In the genomic region with DNA sequence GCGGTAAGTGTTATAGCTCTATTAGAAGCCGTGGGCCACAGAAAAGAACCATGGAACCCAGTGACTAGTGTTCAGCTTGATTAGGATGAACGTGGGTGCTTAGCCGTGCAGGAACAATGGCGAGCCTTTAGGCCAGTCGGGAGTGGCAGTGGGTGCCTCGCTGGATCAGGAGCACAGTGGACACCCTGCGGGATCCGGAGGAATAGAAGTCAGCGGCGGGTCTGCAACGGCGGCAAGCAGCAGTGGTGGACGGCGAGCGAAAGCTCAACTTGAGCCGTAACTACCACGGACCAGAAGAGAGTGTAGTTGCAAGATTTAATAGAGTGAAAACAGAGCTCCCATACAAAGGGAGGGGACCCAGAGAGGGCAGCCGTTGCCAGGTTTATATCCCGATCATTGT, we compare ENCODE assay signal across 23 cellular contexts. TPM values are rescaled to one million over a fixed set of nuclear protein-coding genes. Genes with fewer than 3 reads are reported as not detected.
"Had no signal": no experiment of that assay in that cellular context is flagged by ENCODE, and none has a peak within 500 bp of the region (broad histone marks: within the 10 kb centered on the region; RNA-seq: fewer than 3 reads in every experiment).

No MANE protein-coding gene starts in this region.

- H3K9me3 Mint-ChIP-seq: activated CD4-positive, alpha-beta memory T cell treated with anti-CD3 and anti-CD28 coated beads, Interleukin-2, amount 10 ng/mL, durations not matched to agents 7 days and 5 days; activated CD4-positive, alpha-beta T cell treated with anti-CD3 and anti-CD28 coated beads, Interleukin-2, amount 10 ng/mL, durations not matched to agents 24 days and 14 days; activated T-helper 1 cell treated with anti-CD3 and anti-CD28 coated beads, Interleukin-12 subunit alpha, Interleukin-12 subunit beta, Interleukin-2, Interleukin-4 antibody, amounts not matched to agents 30 ng/mL and 10 ng/mL and 1 ng/mL, durations not matched to agents 14 hours and 24 hours and 36 hours; neural progenitor cell had no signal

- H3K27ac ChIP-seq: foreskin keratinocyte, neural progenitor cell, SK-N-MC, upper lobe of left lung had no signal

- DNase-seq: activated CD4-positive, alpha-beta memory T cell treated with anti-CD3 and anti-CD28 coated beads, Interleukin-2, amount 10 ng/mL, durations not matched to agents 7 days and 5 days; activated CD4-positive, alpha-beta T cell treated with anti-CD3 and anti-CD28 coated beads, Interleukin-2, amount 10 ng/mL, durations not matched to agents 24 days and 14 days; activated gamma-delta T cell treated with Interleukin-2 at 50 U/mL for 16 hours; amniotic stem cell; effector CD4-positive, alpha-beta T cell; foreskin keratinocyte; hippocampal formation; naive B cell; stimulated activated CD4-positive, alpha-beta T cell treated with anti-CD3 and anti-CD28 coated beads, Interleukin-4, amount 100 ng/mL, for 24 hours; stimulated activated naive CD8-positive, alpha-beta T cell treated with anti-CD3 and anti-CD28 coated beads, Interleukin-15, Interleukin-2, amounts not matched to agents 100 U/mL and 50 U/mL, for 24 hours; SW 1271; upper lobe of left lung had no signal

- H3K27ac Mint-ChIP-seq: activated CD4-positive, alpha-beta memory T cell treated with anti-CD3 and anti-CD28 coated beads, Interleukin-2, amount 10 ng/mL, durations not matched to agents 7 days and 5 days; activated CD4-positive, alpha-beta T cell treated with anti-CD3 and anti-CD28 coated beads, Interleukin-2, amount 10 ng/mL, durations not matched to agents 24 days and 14 days; activated naive CD8-positive, alpha-beta T cell; activated T-helper 1 cell treated with anti-CD3 and anti-CD28 coated beads, Interleukin-12 subunit alpha, Interleukin-12 subunit beta, Interleukin-2, Interleukin-4 antibody, amounts not matched to agents 30 ng/mL and 10 ng/mL and 1 ng/mL, durations not matched to agents 14 hours and 24 hours and 36 hours; dendritic cell treated with granulocyte-macrophage colony-stimulating factor and Interleukin-4, amounts not matched to agents 40 ng/mL and 50 ng/mL, for 4 days; neural progenitor cell; T-helper 17 cell had no signal

- H3K4me1 ChIP-seq: foreskin keratinocyte, neural progenitor cell, upper lobe of left lung had no signal

- H3K4me3 Mint-ChIP-seq: activated CD4-positive, alpha-beta memory T cell treated with anti-CD3 and anti-CD28 coated beads, Interleukin-2, amount 10 ng/mL, durations not matched to agents 7 days and 5 days; activated CD4-positive, alpha-beta T cell treated with anti-CD3 and anti-CD28 coated beads, Interleukin-2, amount 10 ng/mL, durations not matched to agents 24 days and 14 days; activated naive CD8-positive, alpha-beta T cell; activated T-helper 1 cell treated with anti-CD3 and anti-CD28 coated beads, Interleukin-12 subunit alpha, Interleukin-12 subunit beta, Interleukin-2, Interleukin-4 antibody, amounts not matched to agents 30 ng/mL and 10 ng/mL and 1 ng/mL, durations not matched to agents 14 hours and 24 hours and 36 hours; dendritic cell treated with granulocyte-macrophage colony-stimulating factor and Interleukin-4, amounts not matched to agents 40 ng/mL and 50 ng/mL, for 4 days; naive B cell; neural progenitor cell; T-helper 17 cell had no signal

- ATAC-seq: foreskin keratinocyte; mucosa of descending colon; stimulated activated naive CD8-positive, alpha-beta T cell treated with anti-CD3 and anti-CD28 coated beads, Interleukin-15, Interleukin-2, amounts not matched to agents 100 U/mL and 50 U/mL, for 24 hours; T-helper 17 cell had no signal

- H3K4me1 Mint-ChIP-seq: activated CD4-positive, alpha-beta memory T cell treated with anti-CD3 and anti-CD28 coated beads, Interleukin-2, amount 10 ng/mL, durations not matched to agents 7 days and 5 days; activated CD4-positive, alpha-beta T cell treated with anti-CD3 and anti-CD28 coated beads, Interleukin-2, amount 10 ng/mL, durations not matched to agents 24 days and 14 days; neural progenitor cell had no signal

- H3K4me3 ChIP-seq: mucosa of descending colon, neural progenitor cell, SK-N-MC, upper lobe of left lung had no signal

- H3K9me3 ChIP-seq: mucosa of descending colon, upper lobe of left lung had no signal

- H3K27me3 Mint-ChIP-seq: activated CD4-positive, alpha-beta memory T cell treated with anti-CD3 and anti-CD28 coated beads, Interleukin-2, amount 10 ng/mL, durations not matched to agents 7 days and 5 days; activated CD4-positive, alpha-beta T cell treated with anti-CD3 and anti-CD28 coated beads, Interleukin-2, amount 10 ng/mL, durations not matched to agents 24 days and 14 days; activated naive CD8-positive, alpha-beta T cell; dendritic cell treated with granulocyte-macrophage colony-stimulating factor and Interleukin-4, amounts not matched to agents 40 ng/mL and 50 ng/mL, for 4 days; naive B cell; T-helper 17 cell had no signal

- H3K27me3 ChIP-seq: foreskin keratinocyte, neural progenitor cell, upper lobe of left lung had no signal

RNA-seq across cellular contexts. Expression of a gene that starts 37.3 kb away (rescaled TPM):
- total RNA-seq: activated CD4-positive, alpha-beta memory T cell treated with anti-CD3 and anti-CD28 coated beads, Interleukin-2, amount 10 ng/mL, durations not matched to agents 7 days and 5 days; activated CD4-positive, alpha-beta T cell treated with anti-CD3 and anti-CD28 coated beads, Interleukin-2, amount 10 ng/mL, durations not matched to agents 24 days and 14 days; activated T-helper 1 cell treated with anti-CD3 and anti-CD28 coated beads, Interleukin-12 subunit alpha, Interleukin-12 subunit beta, Interleukin-2, Interleukin-4 antibody, amounts not matched to agents 30 ng/mL and 10 ng/mL and 1 ng/mL, durations not matched to agents 14 hours and 24 hours and 36 hours; foreskin keratinocyte; lower leg skin; mucosa of descending colon; omental fat pad; renal cortical epithelial cell; subcutaneous adipose tissue had no signal
